ENCODE assay signal across 9 cellular contexts in the genomic region with DNA sequence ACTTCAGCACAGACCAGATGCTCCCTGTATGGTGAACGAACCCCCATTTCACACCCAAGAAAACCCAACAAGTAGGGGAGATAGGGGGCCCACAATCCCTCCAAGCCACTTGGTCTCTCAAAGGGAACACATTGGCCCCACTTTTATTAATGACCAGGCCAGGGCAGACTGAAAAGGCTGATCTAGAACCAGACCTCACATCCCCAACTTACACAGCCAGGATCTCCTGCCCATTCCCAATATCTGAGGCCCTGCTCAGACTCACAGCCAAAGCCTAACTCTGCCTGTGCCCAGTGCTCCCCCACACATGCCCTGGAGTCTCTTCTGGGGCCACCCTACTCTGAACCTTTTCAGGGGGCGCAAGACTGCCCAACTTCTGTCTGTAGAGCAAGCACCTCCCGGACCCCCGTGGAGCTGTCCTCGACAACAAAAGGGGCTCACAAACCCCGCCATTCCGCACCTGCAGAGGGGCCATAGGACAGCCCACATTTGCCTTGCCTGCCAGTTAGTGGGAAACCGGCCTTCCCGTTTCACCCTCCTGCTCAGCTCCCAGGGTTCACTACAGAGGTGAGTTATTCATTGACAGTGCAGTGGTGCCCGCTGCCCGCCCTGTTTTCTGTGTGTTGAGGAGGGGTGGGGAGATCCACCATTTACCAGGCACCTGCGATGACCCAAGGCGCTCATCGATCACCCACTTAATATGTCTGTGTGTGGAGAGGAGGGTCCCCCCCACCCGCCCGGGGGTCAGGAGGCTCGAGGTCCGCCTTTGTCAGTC. TPM values are rescaled to one million over a fixed set of nuclear protein-coding genes. Genes with fewer than 3 reads are reported as not detected.
DNase-seq lines count a peak whose midpoint lies in the region; ATAC-seq and TF ChIP-seq lines count a peak whose summit lies in the region.
"Had no signal": no experiment of that assay in that cellular context is flagged by ENCODE, and none has a peak within 500 bp of the region (broad histone marks: within the 10 kb centered on the region; RNA-seq: fewer than 3 reads in every experiment).

No MANE protein-coding gene starts in this region.

- TF ChIP-seq EP300 in Ishikawa (IDR thresholded peaks at IDR 0.05; ENCODE audit: borderline replicate concordance): no peak

- H3K4me1 Mint-ChIP-seq in CD4-positive, CD25-positive, alpha-beta regulatory T cell: peaks cover 0 to 24% (median 4%) of the 10 kb centered on the region in 4 donors

- no peak overlapping the region for H3K27ac ChIP-seq in CD4-positive, CD25-positive, alpha-beta regulatory T cell (ENCODE audit: insufficient read depth, low read length, poor library complexity, severe bottlenecking)
- peak overlapping the region; percentile 99 for H3K27ac ChIP-seq in cingulate gyrus (ENCODE audit: low read depth, low read length)
- H3K27ac ChIP-seq in mucosa of rectum (ENCODE audit: low read depth in 2 of 2, low read length in 2 of 2): peak overlapping the region; percentile 87 to 88

- H3K9me3 Mint-ChIP-seq in CD4-positive, CD25-positive, alpha-beta regulatory T cell: peaks cover 0 to 2% (median 0%) of the 10 kb centered on the region in 7 donors

- H3K4me1 ChIP-seq in CD4-positive, CD25-positive, alpha-beta regulatory T cell (ENCODE audit: control insufficient read depth, insufficient read depth, low read length, poor library complexity, severe bottlenecking): peaks cover 8% of the 10 kb centered on the region
- peaks cover 47 to 50% of the 10 kb centered on the region in 2 donors for H3K4me1 ChIP-seq in mucosa of rectum (ENCODE audit: control insufficient read depth in 2 of 2, insufficient read depth in 2 of 2, low read length in 2 of 2)

- peaks cover 2% of the 10 kb centered on the region for H3K27me3 ChIP-seq in CD4-positive, CD25-positive, alpha-beta regulatory T cell (ENCODE audit: control insufficient read depth, insufficient read depth, low read length)
- H3K27me3 ChIP-seq in mucosa of rectum (ENCODE audit: control insufficient read depth in 2 of 2, insufficient read depth in 2 of 2, low read length in 2 of 2): no peaks in the 10 kb centered on the region

- H3K9ac ChIP-seq in mucosa of rectum (ENCODE audit: low read depth in 1 of 2, low read length in 2 of 2): peak overlapping the region; percentile 77 to 86

- no peaks in the 10 kb centered on the region for H3K9me3 ChIP-seq in CD4-positive, CD25-positive, alpha-beta regulatory T cell (ENCODE audit: control insufficient read depth in 2 of 2, low read length in 2 of 2)
- no peaks in the 10 kb centered on the region for H3K9me3 ChIP-seq in mucosa of rectum (ENCODE audit: control insufficient read depth in 2 of 2, low read length in 2 of 2)

- peaks cover 22% of the 10 kb centered on the region for H3K27me3 Mint-ChIP-seq in CD4-positive, CD25-positive, alpha-beta regulatory T cell

- no peak overlapping the region for H3K4me3 ChIP-seq in CD4-positive, CD25-positive, alpha-beta regulatory T cell (ENCODE audit: low read depth, low read length)
- H3K4me3 ChIP-seq in mucosa of rectum (ENCODE audit: low read length in 2 of 2): peak overlapping the region; percentile 70 to 71

- H3K36me3 ChIP-seq in CD4-positive, CD25-positive, alpha-beta regulatory T cell (ENCODE audit: control insufficient read depth, insufficient read depth, low read length): peaks cover 8% of the 10 kb centered on the region
- H3K36me3 ChIP-seq in mucosa of rectum (ENCODE audit: control insufficient read depth in 2 of 2, insufficient read depth in 2 of 2, low read length in 2 of 2): peaks cover 0 to 7% of the 10 kb centered on the region in 2 donors

- peak overlapping the region in 1 of 3 donors; percentile 52 for H3K27ac Mint-ChIP-seq in CD4-positive, CD25-positive, alpha-beta regulatory T cell

- no peaks in the 10 kb centered on the region for H3K36me3 Mint-ChIP-seq in CD4-positive, CD25-positive, alpha-beta regulatory T cell

- H3K4me3 Mint-ChIP-seq in CD4-positive, CD25-positive, alpha-beta regulatory T cell: peak overlapping the region; percentile 66 to 84 (median 72)

- TF ChIP-seq RAD21 in Ishikawa (IDR thresholded peaks at IDR 0.05; ENCODE audit: low read depth): no peak

- DNase-seq in CD4-positive, CD25-positive, alpha-beta regulatory T cell: no peak
- DNase-seq in D341Med (ENCODE audit: low spot score): no peak
- DNase-seq in stimulated activated CD4-positive, alpha-beta T cell treated with anti-CD3 and anti-CD28 coated beads, Interleukin-4, amount 100 ng/mL, for 1 hour: no peak

- no peak for ATAC-seq in CD4-positive, CD25-positive, alpha-beta regulatory T cell (ENCODE audit: low read depth in 2 of 2)
- ATAC-seq in HG03045 (IDR thresholded peaks at IDR 0.05; ENCODE audit: unreplicated experiment) (no peak), GM21515 (IDR thresholded peaks at IDR 0.05; ENCODE audit: unreplicated experiment) (no peak)

TF ChIP-seq in Ishikawa, 13 proteins besides CTCF, POLR2A, EP300 and RAD21:
- TF ChIP-seq CREB1 (IDR thresholded peaks at IDR 0.05; ENCODE audit: low read depth): no peak
- TF ChIP-seq, protein P1, sequence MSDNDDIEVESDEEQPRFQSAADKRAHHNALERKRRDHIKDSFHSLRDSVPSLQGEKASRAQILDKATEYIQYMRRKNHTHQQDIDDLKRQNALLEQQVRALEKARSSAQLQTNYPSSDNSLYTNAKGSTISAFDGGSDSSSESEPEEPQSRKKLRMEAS (IDR thresholded peaks at IDR 0.05): 0 out of 2 replicates have a peak, but pooled peaks have one; percentile 6
- TF ChIP-seq EGR1 (IDR thresholded peaks at IDR 0.05): no peak
TF ChIP-seq in Ishikawa: peak in this region for 1.

RNA-seq across cellular contexts. Expression of a gene that starts 1.6 kb away (rescaled TPM):
- 5.2 TPM for total RNA-seq in CD4-positive, CD25-positive, alpha-beta regulatory T cell
- polyA plus RNA-seq in CD4-positive, CD25-positive, alpha-beta regulatory T cell: under 1 TPM in 1 of 4 donors, not detected in 3; 0.07 TPM

RNA-seq across cellular contexts. Expression of a gene that starts 11.6 kb away (rescaled TPM):
- total RNA-seq in CD4-positive, CD25-positive, alpha-beta regulatory T cell: 4.6 TPM
- 10 to 100 TPM in 1 of 4 donors, 1 to 10 TPM in 3; 7.1 to 13.7 (median 9.1) TPM for polyA plus RNA-seq in CD4-positive, CD25-positive, alpha-beta regulatory T cell

RNA-seq across cellular contexts. Expression of a gene that starts 11.8 kb away (rescaled TPM):
- total RNA-seq in CD4-positive, CD25-positive, alpha-beta regulatory T cell: 248 TPM
- polyA plus RNA-seq in CD4-positive, CD25-positive, alpha-beta regulatory T cell: 100 to 1,000 TPM; 664 to 743 (median 695) TPM

RNA-seq across cellular contexts. Expression of a gene that starts 18.3 kb away (rescaled TPM):
- 11.5 TPM for total RNA-seq in CD4-positive, CD25-positive, alpha-beta regulatory T cell
- polyA plus RNA-seq in CD4-positive, CD25-positive, alpha-beta regulatory T cell: 10 to 100 TPM in 3 of 4 donors, 1 to 10 TPM in 1; 9.6 to 14.7 (median 13.3) TPM

RNA-seq across cellular contexts. Expression of a gene that starts 56.3 kb away (rescaled TPM):
- not detected for total RNA-seq in CD4-positive, CD25-positive, alpha-beta regulatory T cell
- not detected for polyA plus RNA-seq in CD4-positive, CD25-positive, alpha-beta regulatory T cell
- total RNA-seq: K562 had no signal
